ENCODE assay signal across 13 cellular contexts in genomic region chr4:23819041-23819511, GRCh38.
A peak's percentile ranks its signal among the peaks of the same experiment; 100 is the strongest.
DNase-seq lines count a peak whose midpoint lies in the region; TF ChIP-seq lines count a peak whose summit lies in the region.
"Had no signal": no experiment of that assay in that cellular context is flagged by ENCODE, and none has a peak within 500 bp of the region (broad histone marks: within the 10 kb centered on the region; RNA-seq: fewer than 3 reads in every experiment).

No MANE protein-coding gene starts in this region.

- peaks cover 0 to 6% (median 3%) of the 10 kb centered on the region in 7 donors for H3K9me3 Mint-ChIP-seq in CD14-positive monocyte

- H3K79me2 ChIP-seq in osteoblast (ENCODE audit: insufficient read depth, low read length), result no peaks in the 10 kb centered on the region

- TF ChIP-seq CTCF in fibroblast of villous mesenchyme (IDR thresholded peaks at IDR 0.05; ENCODE audit: insufficient read depth, low read depth, low read length) (no peak), GM20000 (IDR thresholded peaks at IDR 0.05; ENCODE audit: extremely low read depth, missing control alignments) (no peak), osteoblast (IDR thresholded peaks at IDR 0.05; ENCODE audit: extremely low read depth, low read depth, low read length) (no peak), CD14-positive monocyte (IDR thresholded peaks at IDR 0.05) (no peak)

- H3K27me3 Mint-ChIP-seq in CD14-positive monocyte (ENCODE audit: low read depth in 3 of 3), result no peaks in the 10 kb centered on the region
- H3K27me3 Mint-ChIP-seq: stimulated activated naive B cell treated with anti-CD40 and anti-IgM and Interleukin-4, amounts not matched to agents 10 μg/mL and 1 μg/mL and 100 μg/mL, for 72 hours had no signal

- DNase-seq in Caki2 (ENCODE audit: low read depth) (peak; percentile 18), NCI-H345 treated with DMSO at 0.1 percent for 48 hours (lab: John Stamatoyannopoulos, UW; ENCODE audit: unreplicated experiment) (peak; percentile 8), fibroblast of villous mesenchyme (ENCODE audit: low read depth) (peak; percentile 11), GM20000 (ENCODE audit: low spot score) (no peak), osteoblast (ENCODE audit: insufficient read length, low spot score, missing footprints) (no peak), CD14-positive monocyte (ENCODE audit: low spot score) (no peak), COLO668 (lab: John Stamatoyannopoulos, UW; ENCODE audit: unreplicated experiment) (no peak)
- DNase-seq: activated T-cell treated with anti-CD3 and anti-CD28 coated beads, Interleukin-2, amount 50 U/mL, for 1 hour; effector CD4-positive, alpha-beta T cell; pancreas; stimulated activated naive B cell treated with anti-CD40 and anti-IgM and Interleukin-4, amounts not matched to agents 10 μg/mL and 1 μg/mL and 100 μg/mL, for 72 hours had no signal

- H3K36me3 ChIP-seq in muscle layer of duodenum (ENCODE audit: control insufficient read depth in 1 of 2, insufficient read depth in 2 of 2, low read length in 2 of 2) (peaks cover 0 to 3% of the 10 kb centered on the region in 2 donors), osteoblast (ENCODE audit: insufficient read depth, low read length) (no peaks in the 10 kb centered on the region)
- H3K36me3 ChIP-seq: pancreas had no signal

- H3K4me1 ChIP-seq in muscle layer of duodenum (ENCODE audit: control insufficient read depth in 1 of 2, insufficient read depth in 2 of 2, low read length in 2 of 2) (peaks cover 0 to 12% of the 10 kb centered on the region in 2 donors), osteoblast (ENCODE audit: insufficient read depth, low read length) (no peaks in the 10 kb centered on the region)
- H3K4me1 ChIP-seq: pancreas had no signal

- no peak overlapping the region for H3K4me2 ChIP-seq in osteoblast (ENCODE audit: insufficient read depth, low read length)

- H4K20me1 ChIP-seq in osteoblast (ENCODE audit: insufficient read depth, low read length), result no peaks in the 10 kb centered on the region

- H3K36me3 Mint-ChIP-seq in CD14-positive monocyte, result no peaks in the 10 kb centered on the region
- H3K36me3 Mint-ChIP-seq: stimulated activated naive B cell treated with anti-CD40 and anti-IgM and Interleukin-4, amounts not matched to agents 10 μg/mL and 1 μg/mL and 100 μg/mL, for 72 hours had no signal

- H3K4me3 ChIP-seq in fibroblast of villous mesenchyme (ENCODE audit: low read depth, low read length), result no peak overlapping the region
- H3K4me3 ChIP-seq in muscle layer of duodenum (ENCODE audit: low read depth in 1 of 2, low read length in 2 of 2), result no peak overlapping the region
- no peak overlapping the region for H3K4me3 ChIP-seq in osteoblast (ENCODE audit: insufficient read depth, low read length)
- H3K4me3 ChIP-seq: pancreas had no signal

- no peak overlapping the region for H3K4me3 Mint-ChIP-seq in CD14-positive monocyte
- H3K4me3 Mint-ChIP-seq: stimulated activated naive B cell treated with anti-CD40 and anti-IgM and Interleukin-4, amounts not matched to agents 10 μg/mL and 1 μg/mL and 100 μg/mL, for 72 hours had no signal

- peak overlapping the region; percentile 8 for H3K27ac ChIP-seq in muscle layer of duodenum (ENCODE audit: low read length)
- no peak overlapping the region for H3K27ac ChIP-seq in osteoblast (ENCODE audit: low read depth, low read length)
- H3K27ac ChIP-seq: C4-2B, pancreas had no signal

- no peaks in the 10 kb centered on the region for H3K4me1 Mint-ChIP-seq in CD14-positive monocyte
- H3K4me1 Mint-ChIP-seq: stimulated activated naive B cell treated with anti-CD40 and anti-IgM and Interleukin-4, amounts not matched to agents 10 μg/mL and 1 μg/mL and 100 μg/mL, for 72 hours had no signal

- intact Hi-C loops in CD14-positive monocyte (cut with micrococcal nuclease), result no loop called here

- no peak overlapping the region for H3K27ac Mint-ChIP-seq in CD14-positive monocyte
- H3K27ac Mint-ChIP-seq: stimulated activated naive B cell treated with anti-CD40 and anti-IgM and Interleukin-4, amounts not matched to agents 10 μg/mL and 1 μg/mL and 100 μg/mL, for 72 hours had no signal

- no peaks in the 10 kb centered on the region for H3K9me3 ChIP-seq in muscle layer of duodenum (ENCODE audit: control insufficient read depth in 1 of 2, low read length in 2 of 2)
- H3K9me3 ChIP-seq in osteoblast (ENCODE audit: low read depth, low read length), result no peaks in the 10 kb centered on the region
- H3K9me3 ChIP-seq: pancreas had no signal

- H2AFZ ChIP-seq in osteoblast (ENCODE audit: low read length), result no peak overlapping the region

- in situ Hi-C loops in Caki2 (cut with HindIII; ENCODE audit: low pct_unique_long_range_greater_than_20kb, low sequenced_read_pairs), result no loop called here

- no peaks in the 10 kb centered on the region for H3K27me3 ChIP-seq in muscle layer of duodenum (ENCODE audit: low read depth, low read length)
- no peaks in the 10 kb centered on the region for H3K27me3 ChIP-seq in osteoblast (ENCODE audit: insufficient read depth, low read length)
- H3K27me3 ChIP-seq: pancreas had no signal

Comparison
In these comparisons a context has a peak if more than half of its experiments do, and no peak if none do; other contexts are left out.
1. DNase-seq: peak in Caki2 (single experiment), NCI-H345 treated with DMSO at 0.1 percent for 48 hours (single experiment) and fibroblast of villous mesenchyme (single experiment); none in GM20000 (single experiment), osteoblast (single experiment), CD14-positive monocyte (single experiment) and COLO668 (single experiment).